Comparison of ENCODE assay signal across 20 cellular contexts in the genomic region with DNA sequence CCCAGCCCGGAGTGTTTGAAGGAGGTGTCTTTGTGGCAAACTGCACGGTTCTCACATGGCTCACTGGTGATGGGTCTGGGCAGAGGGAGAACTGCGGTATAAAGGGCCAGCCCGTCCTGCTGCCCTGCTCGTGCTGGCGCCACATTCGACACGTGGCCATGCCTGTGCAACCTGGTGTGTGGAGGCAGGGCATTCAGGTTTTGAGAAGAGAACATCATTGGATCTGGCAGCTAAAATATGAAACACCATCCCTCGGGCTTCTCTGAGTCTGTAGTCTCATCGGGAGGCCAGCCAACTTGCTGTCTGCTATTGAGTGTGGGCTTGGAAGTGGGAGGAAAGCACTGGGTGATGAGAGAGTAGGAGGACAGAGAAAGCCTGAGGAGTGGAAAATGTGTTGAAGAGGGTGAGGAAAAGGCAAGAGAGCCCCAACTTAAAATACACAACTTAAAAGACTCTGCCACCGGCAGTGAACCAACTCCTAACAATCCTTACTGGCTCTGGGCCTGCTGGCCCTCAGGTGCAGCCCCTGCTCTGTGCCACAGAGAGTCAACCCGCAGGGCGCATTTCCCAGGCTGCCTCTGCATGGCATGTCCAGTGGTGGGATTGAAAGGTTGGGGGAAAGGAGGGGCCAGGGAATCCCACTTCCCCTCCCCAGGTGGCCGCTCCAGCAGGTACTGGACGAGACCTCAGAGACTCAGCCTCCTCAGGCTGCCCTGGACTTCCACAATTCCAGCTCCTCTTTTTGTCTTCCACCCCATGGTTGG.
DNase-seq lines count a peak whose midpoint lies in the region; ATAC-seq, FAIRE-seq and TF ChIP-seq lines count a peak whose summit lies in the region.
"Had no signal": no experiment of that assay in that cellular context is flagged by ENCODE, and none has a peak within 500 bp of the region (broad histone marks: within the 10 kb centered on the region; RNA-seq: fewer than 3 reads in every experiment).

No MANE protein-coding gene starts in this region.

- H3K9me3 ChIP-seq in RWPE2 (ENCODE audit: severe bottlenecking): no peaks in the 10 kb centered on the region
- no peaks in the 10 kb centered on the region for H3K9me3 ChIP-seq in keratinocyte (ENCODE audit: control insufficient read depth, low read depth, low read length)
- H3K9me3 ChIP-seq: ovary, tibial nerve had no signal

- no peaks in the 10 kb centered on the region for H3K4me1 Mint-ChIP-seq in stimulated activated memory B cell treated with anti-CD40 and anti-IgM and Interleukin-4, amounts not matched to agents 10 μg/mL and 1 μg/mL and 100 μg/mL, for 72 hours
- H3K4me1 Mint-ChIP-seq: B cell had no signal

- TF ChIP-seq CTCF in RWPE2 (IDR thresholded peaks at IDR 0.05; ENCODE audit: poor library complexity, severe bottlenecking): no peak
- TF ChIP-seq CTCF in bronchial epithelial cell (IDR thresholded peaks at IDR 0.05; ENCODE audit: insufficient read depth, low read length, severe bottlenecking): no peak
- no peak for TF ChIP-seq CTCF in keratinocyte (optimal IDR thresholded peaks at IDR 0.05 in 1 of 3, IDR thresholded peaks at IDR 0.05 in 1 of 3, conservative IDR thresholded peaks at IDR 0.05 in 1 of 3; ENCODE audit: extremely low read depth in 1 of 3, insufficient read depth in 2 of 3, low read length in 3 of 3)

- H3K9ac ChIP-seq in keratinocyte (ENCODE audit: control insufficient read depth, extremely low read depth, insufficient read depth, low read length): no peak overlapping the region

- no peaks in the 10 kb centered on the region for H4K20me1 ChIP-seq in keratinocyte (ENCODE audit: control insufficient read depth, extremely low read depth, insufficient read depth, low read length)

- H3K4me3 ChIP-seq in RWPE2 (ENCODE audit: severe bottlenecking) (no peak overlapping the region), bronchial epithelial cell (ENCODE audit: low read depth, low read length) (no peak overlapping the region), keratinocyte (ENCODE audit: control insufficient read depth in 2 of 3, extremely low read depth in 1 of 3, insufficient read depth in 2 of 3, low read depth in 1 of 3, low read length in 3 of 3) (no peak overlapping the region)
- H3K4me3 ChIP-seq: hepatocyte, ovary, PC-9, tibial nerve had no signal

- H3K36me3 Mint-ChIP-seq in stimulated activated memory B cell treated with anti-CD40 and anti-IgM and Interleukin-4, amounts not matched to agents 10 μg/mL and 1 μg/mL and 100 μg/mL, for 72 hours: no peaks in the 10 kb centered on the region

- dilution Hi-C loops in keratinocyte (cut with MboI; ENCODE audit: extremely low pct_ligation_motif_present, low sequenced_read_pairs): no loop called here

- H3K27me3 Mint-ChIP-seq in stimulated activated memory B cell treated with anti-CD40 and anti-IgM and Interleukin-4, amounts not matched to agents 10 μg/mL and 1 μg/mL and 100 μg/mL, for 72 hours: peaks cover 28% of the 10 kb centered on the region

- no peak overlapping the region for H3K4me2 ChIP-seq in keratinocyte (ENCODE audit: control insufficient read depth, extremely low read depth, insufficient read depth, low read depth, low read length)
- H3K4me2 ChIP-seq: hepatocyte, PC-9 had no signal

- H3K27me3 ChIP-seq in RWPE2 (ENCODE audit: insufficient read depth, poor library complexity, severe bottlenecking) (no peaks in the 10 kb centered on the region), bronchial epithelial cell (ENCODE audit: control insufficient read depth, insufficient read depth, low read length) (no peaks in the 10 kb centered on the region), keratinocyte (ENCODE audit: control insufficient read depth, extremely low read depth, insufficient read depth, low read length) (no peaks in the 10 kb centered on the region)
- H3K27me3 ChIP-seq: hepatocyte, ovary, tibial nerve had no signal

- H3K27ac ChIP-seq in RWPE2 (ENCODE audit: poor library complexity, severe bottlenecking) (peak overlapping the region; percentile 55), keratinocyte (ENCODE audit: control insufficient read depth, insufficient read depth, low read length) (peak overlapping the region; percentile 22)
- H3K27ac ChIP-seq: hepatocyte, ovary, PC-9, tibial nerve had no signal

- no peak for FAIRE-seq in bronchial epithelial cell (lab: Jason Lieb, UNC)
- peak; percentile 80 for FAIRE-seq in keratinocyte (lab: Jason Lieb, UNC)
- FAIRE-seq: GM12891 had no signal

- no peaks in the 10 kb centered on the region for H3K9me1 ChIP-seq in keratinocyte (ENCODE audit: control insufficient read depth, extremely low read depth, insufficient read depth, low read length)

- H3K27ac Mint-ChIP-seq in stimulated activated memory B cell treated with anti-CD40 and anti-IgM and Interleukin-4, amounts not matched to agents 10 μg/mL and 1 μg/mL and 100 μg/mL, for 72 hours: no peak overlapping the region
- H3K27ac Mint-ChIP-seq: B cell had no signal

- DNase-seq in RWPE2 (ENCODE audit: low spot score) (no peak), bronchial epithelial cell (ENCODE audit: low read depth) (peak; percentile 64), keratinocyte (ENCODE audit: low read depth, low spot score) (no peak)
- DNase-seq in stimulated activated CD4-positive, alpha-beta T cell treated with anti-CD3 and anti-CD28 coated beads, Interleukin-12 subunit alpha, Interleukin-12 subunit beta, amount 100 ng/mL, for 4 hours: no peak
- DNase-seq: activated gamma-delta T cell treated with Interleukin-2 at 50 U/mL for 16 hours; GDM1; NCI-H1092 treated with DMSO at 0.1 percent for 48 hours; NCI-H2107; NCI-H526; PC-9; stimulated activated CD4-positive, alpha-beta T cell treated with anti-CD3 and anti-CD28 coated beads, Interleukin-4, amount 100 ng/mL, for 1 hour; T1000 had no signal

- no peak overlapping the region for H3K4me3 Mint-ChIP-seq in stimulated activated memory B cell treated with anti-CD40 and anti-IgM and Interleukin-4, amounts not matched to agents 10 μg/mL and 1 μg/mL and 100 μg/mL, for 72 hours
- H3K4me3 Mint-ChIP-seq: B cell had no signal

- peaks cover 34% of the 10 kb centered on the region for H3K4me1 ChIP-seq in RWPE2 (ENCODE audit: insufficient read depth, poor library complexity, severe bottlenecking)
- H3K4me1 ChIP-seq in keratinocyte (ENCODE audit: control insufficient read depth, extremely low read depth, insufficient read depth, low read length): peaks cover 35% of the 10 kb centered on the region
- H3K4me1 ChIP-seq: tibial nerve had no signal

- no peaks in the 10 kb centered on the region for H3K9me3 Mint-ChIP-seq in stimulated activated memory B cell treated with anti-CD40 and anti-IgM and Interleukin-4, amounts not matched to agents 10 μg/mL and 1 μg/mL and 100 μg/mL, for 72 hours

- H3K79me2 ChIP-seq in keratinocyte (ENCODE audit: control insufficient read depth, insufficient read depth, low read length): no peaks in the 10 kb centered on the region
- H3K79me2 ChIP-seq: hepatocyte had no signal

- ATAC-seq in RWPE2 (ENCODE audit: low read depth) (0 out of 3 replicates have a peak, but pooled peaks have one; percentile 23), GM21825 (IDR thresholded peaks at IDR 0.05; ENCODE audit: unreplicated experiment) (no peak), GM21447 (IDR thresholded peaks at IDR 0.05; ENCODE audit: unreplicated experiment) (no peak)
- ATAC-seq in stimulated activated memory B cell treated with anti-CD40 and anti-IgM and Interleukin-4, amounts not matched to agents 10 μg/mL and 1 μg/mL and 100 μg/mL, for 72 hours: peak; percentile 54

- H2AFZ ChIP-seq in keratinocyte (ENCODE audit: control insufficient read depth, low read length): peak overlapping the region; percentile 84
- H2AFZ ChIP-seq: hepatocyte, PC-9 had no signal

- H3K36me3 ChIP-seq in RWPE2 (ENCODE audit: low read depth) (no peaks in the 10 kb centered on the region), bronchial epithelial cell (ENCODE audit: control insufficient read depth, insufficient read depth, low read length) (no peaks in the 10 kb centered on the region), keratinocyte (ENCODE audit: control insufficient read depth in 2 of 2, extremely low read depth in 1 of 2, insufficient read depth in 2 of 2, low read length in 2 of 2) (no peaks in the 10 kb centered on the region)
- H3K36me3 ChIP-seq: ovary, tibial nerve had no signal

Comparison
In these comparisons a context has a peak if more than half of its experiments do, and no peak if none do; other contexts are left out.
1. ATAC-seq: peak in RWPE2 (single experiment) and stimulated activated memory B cell treated with anti-CD40 and anti-IgM and Interleukin-4, amounts not matched to agents 10 μg/mL and 1 μg/mL and 100 μg/mL, for 72 hours (single experiment); none in GM21825 (single experiment) and GM21447 (single experiment).